Comparison of ENCODE assay signal across 18 cellular contexts in genomic region chr14:22174412-22174811, GRCh38.
A peak's percentile ranks its signal among the peaks of the same experiment; 100 is the strongest.
DNase-seq lines count a peak whose midpoint lies in the region; FAIRE-seq and TF ChIP-seq lines count a peak whose summit lies in the region.
"Had no signal": no experiment of that assay in that cellular context is flagged by ENCODE, and none has a peak within 500 bp of the region (broad histone marks: within the 10 kb centered on the region; RNA-seq: fewer than 3 reads in every experiment).

No MANE protein-coding gene starts in this region.

- in situ Hi-C loops in brain microvascular endothelial cell (cut with HindIII; ENCODE audit: low pct_ligation_motif_present, low sequenced_read_pairs): no loop called here
- in situ Hi-C loops in G401 (cut with HindIII; ENCODE audit: low sequenced_read_pairs): no loop called here

- DNase-seq in RCC 7860 (ENCODE audit: low spot score) (peak; percentile 49), kidney glomerular epithelial cell (lab: John Stamatoyannopoulos, UW) (peak; percentile 61), brain microvascular endothelial cell (no peak), frontal cortex (ENCODE audit: low spot score in 2 of 2) (no peak), G401 (ENCODE audit: low spot score) (no peak)
- no peak for DNase-seq in activated CD4-positive, alpha-beta T cell treated with anti-CD3 and anti-CD28 coated beads for 48 hours
- DNase-seq: CD4-positive, alpha-beta T cell; DND-41; GDM1; NCI-H187; NCI-H345; NCI-H526 treated with DMSO at 0.1 percent for 48 hours; RPMI8226; SIG-M5 had no signal

- no peak for TF ChIP-seq CTCF in brain microvascular endothelial cell (IDR thresholded peaks at IDR 0.05; ENCODE audit: low read depth, low read length, missing control alignments)

- H3K27ac ChIP-seq in mucosa of rectum (ENCODE audit: low read depth in 2 of 2, low read length in 2 of 2) (peak overlapping the region; percentile 49 to 56), brain microvascular endothelial cell (no peak overlapping the region)

- H3K4me1 ChIP-seq in mucosa of rectum (ENCODE audit: control insufficient read depth in 2 of 2, insufficient read depth in 2 of 2, low read length in 2 of 2): peaks cover 11 to 12% of the 10 kb centered on the region in 2 donors
- H3K4me1 ChIP-seq: HAP-1 had no signal

- no peaks in the 10 kb centered on the region for H3K36me3 ChIP-seq in mucosa of rectum (ENCODE audit: control insufficient read depth in 2 of 2, insufficient read depth in 2 of 2, low read length in 2 of 2)
- H3K36me3 ChIP-seq in brain microvascular endothelial cell (replicated peaks): no peaks in the 10 kb centered on the region
- H3K36me3 ChIP-seq: HAP-1 had no signal

- no peak overlapping the region for H3K9ac ChIP-seq in mucosa of rectum (ENCODE audit: low read depth in 1 of 2, low read length in 2 of 2)

- FAIRE-seq in RCC 7860 (lab: Jason Lieb, UNC): peak; percentile 67
- FAIRE-seq in frontal cortex (lab: Jason Lieb, UNC): no peak
- FAIRE-seq: D721Med had no signal

- H3K27me3 ChIP-seq in mucosa of rectum (ENCODE audit: control insufficient read depth in 2 of 2, insufficient read depth in 2 of 2, low read length in 2 of 2): no peaks in the 10 kb centered on the region
- H3K27me3 ChIP-seq in brain microvascular endothelial cell (replicated peaks): no peaks in the 10 kb centered on the region

- no peaks in the 10 kb centered on the region for H3K9me3 ChIP-seq in mucosa of rectum (ENCODE audit: control insufficient read depth in 2 of 2, low read length in 2 of 2)
- H3K9me3 ChIP-seq: HAP-1 had no signal

- peak overlapping the region; percentile 17 to 40 for H3K4me3 ChIP-seq in mucosa of rectum (ENCODE audit: low read length in 2 of 2)
- no peak overlapping the region for H3K4me3 ChIP-seq in brain microvascular endothelial cell (ENCODE audit: low read depth, low read length)
- H3K4me3 ChIP-seq: GM12878, HAP-1 had no signal

Comparison
In these comparisons a context has a peak if more than half of its experiments do, and no peak if none do; other contexts are left out.
1. DNase-seq: peak in RCC 7860 (single experiment) and kidney glomerular epithelial cell (single experiment); none in brain microvascular endothelial cell (single experiment), activated CD4-positive, alpha-beta T cell treated with anti-CD3 and anti-CD28 coated beads for 48 hours (single experiment), frontal cortex (0 of 2) and G401 (single experiment).